9 cellular contexts compared by ENCODE assay signal in genomic region chr19:48844472-48844871, GRCh38. TPM values are rescaled to one million over a fixed set of nuclear protein-coding genes. Genes with fewer than 3 reads are reported as not detected.
DNase-seq lines count a peak whose midpoint lies in the region; ATAC-seq and TF ChIP-seq lines count a peak whose summit lies in the region.
"Had no signal": no experiment of that assay in that cellular context is flagged by ENCODE, and none has a peak within 500 bp of the region (broad histone marks: within the 10 kb centered on the region; RNA-seq: fewer than 3 reads in every experiment).

No MANE protein-coding gene starts in this region.

- no peaks in the 10 kb centered on the region for H3K27me3 ChIP-seq in HCT116 (ENCODE audit: insufficient read depth, low read length)
- no peaks in the 10 kb centered on the region for H3K27me3 ChIP-seq in SJCRH30
- no peaks in the 10 kb centered on the region for H3K27me3 ChIP-seq in MM.1S (replicated peaks; ENCODE audit: insufficient read depth, low read length)

- H3K9me3 ChIP-seq in HCT116 (ENCODE audit: control insufficient read depth in 1 of 2, insufficient read depth in 1 of 2, low read depth in 1 of 2, low read length in 2 of 2) (no peaks in the 10 kb centered on the region), SJCRH30 (replicated peaks) (no peaks in the 10 kb centered on the region), MM.1S (replicated peaks; ENCODE audit: insufficient read depth, low read length) (no peaks in the 10 kb centered on the region)

- H3K36me3 ChIP-seq in HCT116 (ENCODE audit: control insufficient read depth in 1 of 2, insufficient read depth in 2 of 2, low read length in 2 of 2), result 0 out of 4 replicates have a peak, but pooled peaks cover 0 to 4% of the 10 kb centered on the region in 2 experiments
- peaks cover 23% of the 10 kb centered on the region for H3K36me3 ChIP-seq in SJCRH30
- no peaks in the 10 kb centered on the region for H3K36me3 ChIP-seq in MM.1S (replicated peaks; ENCODE audit: insufficient read depth, low read length)

- H3K79me2 ChIP-seq in HCT116 (ENCODE audit: insufficient read depth, low read length), result no peaks in the 10 kb centered on the region
- H3K79me2 ChIP-seq in MM.1S (ENCODE audit: low read length), result no peaks in the 10 kb centered on the region

- H3K9me2 ChIP-seq in HCT116 (ENCODE audit: insufficient read depth) (no peaks in the 10 kb centered on the region), MM.1S (replicated peaks; ENCODE audit: insufficient read depth, low read length) (no peaks in the 10 kb centered on the region)

- POLR2A ChIA-PET in HCT116 (lab: Charles Lee), result interaction anchor here (0.5 to 1.9 kb wide), 7 partner anchors 28 to 225 kb away, joined by 3 to 6 read pairs (median 4); partner anchors contain the start of genes PPP1R15A and SPHK2

- H3K4me3 ChIP-seq in HCT116 (replicated peaks in 1 of 2; ENCODE audit: low read depth in 1 of 2, low read length in 2 of 2), result no peak overlapping the region
- H3K4me3 ChIP-seq in SJCRH30, result no peak overlapping the region
- H3K4me3 ChIP-seq in MM.1S (ENCODE audit: low read length), result no peak overlapping the region

- H2AFZ ChIP-seq in HCT116 (ENCODE audit: low read depth, low read length, poor library complexity, severe bottlenecking) (no peak overlapping the region), MM.1S (ENCODE audit: low read length) (no peak overlapping the region)

- ATAC-seq in HCT116, result peak; percentile 77
- no peak for ATAC-seq in HG02852 (IDR thresholded peaks at IDR 0.05; ENCODE audit: unreplicated experiment)
- ATAC-seq: right cardiac atrium had no signal

- TF ChIP-seq POLR2A in HCT116 (IDR thresholded peaks at IDR 0.05; ENCODE audit: borderline replicate concordance, extremely low read depth, insufficient read depth, insufficient read length), result no peak

- peaks cover 10% of the 10 kb centered on the region; the same call in 1 of the 2 replicates for H3F3A ChIP-seq in MM.1S (ENCODE audit: insufficient read depth, low read length)

- BruUV-seq in HCT116 (replicated peaks; lab: Mats Ljungman, UMichigan), result no TSS peak

- no peak for TF ChIP-seq RAD21 in HCT116 (IDR thresholded peaks at IDR 0.05; ENCODE audit: low read depth)

- DNase-seq in HCT116 (ENCODE audit: low read depth, low spot score), result peak; percentile 67
- peak; percentile 30 to 60 for DNase-seq in SJCRH30
- DNase-seq in islet precursor cell, result peak; percentile 67
- no peak for DNase-seq in NCI-H1048 (lab: John Stamatoyannopoulos, UW)
- DNase-seq in MM.1S, result no peak
- DNase-seq: NCI-H1694 treated with DMSO at 0.1 percent for 48 hours, right cardiac atrium had no signal

- H3K4me1 ChIP-seq in HCT116 (ENCODE audit: control insufficient read depth in 1 of 2, insufficient read depth in 2 of 2, low read length in 2 of 2) (peaks cover 0 to 5% of the 10 kb centered on the region in 2 experiments; a peak in 1 of 4 replicates), SJCRH30 (no peaks in the 10 kb centered on the region), MM.1S (ENCODE audit: low read length) (peaks cover 8% of the 10 kb centered on the region)

- H3K27ac ChIP-seq in HCT116 (ENCODE audit: low read depth, low read length) (no peak overlapping the region), SJCRH30 (no peak overlapping the region), MM.1S (ENCODE audit: low read length) (no peak overlapping the region)
- H3K27ac ChIP-seq: VCaP had no signal

- CTCF ChIA-PET in HCT116 (lab: Charles Lee), result interaction anchor here (0.6 to 1.6 kb wide), 9 partner anchors 8 to 149 kb away, joined by 3 to 8 read pairs (median 3); partner anchors contain the start of genes GYS1, HSD17B14, NUCB1 and PPP1R15A

- intact Hi-C loops in HCT116 (cut with micrococcal nuclease), result no loop called here

- H3K4me2 ChIP-seq in HCT116 (ENCODE audit: low read length) (no peak overlapping the region), MM.1S (ENCODE audit: low read depth, low read length) (no peak overlapping the region)

- H4K20me1 ChIP-seq in HCT116 (ENCODE audit: insufficient read depth) (no peaks in the 10 kb centered on the region), MM.1S (ENCODE audit: insufficient read depth, low read length) (no peaks in the 10 kb centered on the region)

- no peak overlapping the region for H3K9ac ChIP-seq in HCT116 (ENCODE audit: low read length)
- no peak overlapping the region for H3K9ac ChIP-seq in MM.1S (ENCODE audit: low read length)

- RAD21 ChIA-PET in HCT116 (lab: Charles Lee; ENCODE audit: low non-redundant PET in 1 of 2, low total read pairs in 2 of 2, uncharacterized antibody in 2 of 2, unreplicated experiment in 2 of 2), result interaction anchor here in 1 of 2 experiments (0.6 kb wide), 1 partner anchor 132 kb away, joined by 3 read pairs; no protein-coding TSS in a partner anchor

- TF ChIP-seq CTCF in HCT116 (IDR thresholded peaks at IDR 0.05 in 2 of 3, conservative IDR thresholded peaks at IDR 0.05 in 1 of 3; ENCODE audit: borderline replicate concordance in 1 of 3, insufficient read depth in 1 of 3, low read depth in 2 of 3, low read length in 2 of 3) (peak in 1 of 3 experiments; percentile 26; a peak in 3 of 6 replicates), MM.1S (IDR thresholded peaks at IDR 0.05; ENCODE audit: low read length) (no peak)

TF ChIP-seq in HCT116, 20 proteins besides CTCF, POLR2A, EP300 and RAD21:
- TF ChIP-seq ZBTB33 (IDR thresholded peaks at IDR 0.05; ENCODE audit: extremely low read depth, insufficient replicate concordance, low read length), result no peak
- TF ChIP-seq FOSL1 (IDR thresholded peaks at IDR 0.05; ENCODE audit: low read depth), result no peak
- no peak for TF ChIP-seq YY1 (IDR thresholded peaks at IDR 0.05; ENCODE audit: extremely low read depth, insufficient replicate concordance, low read depth, low read length)
- TF ChIP-seq JUND (IDR thresholded peaks at IDR 0.05), result no peak
- TF ChIP-seq SP1 (IDR thresholded peaks at IDR 0.05; ENCODE audit: low read depth), result 0 out of 2 replicates have a peak, but pooled peaks have one; percentile 21
- TF ChIP-seq ZNF274 (IDR thresholded peaks at IDR 0.05; ENCODE audit: low read depth, low read length), result no peak

RNA-seq across cellular contexts. Expression of gene HSD17B14, which starts 8.2 kb away (rescaled TPM):
- total RNA-seq in HCT116 (2021; ENCODE audit: unreplicated experiment), result 3.9 TPM
- polyA plus RNA-seq in HCT116 (2012), result 2.6 and 3.8 TPM in 2 replicates
- total RNA-seq in SJCRH30 (2014; rRNA removed; shearing (Covaris generic)), result not detected in 2 replicates

RNA-seq across cellular contexts. Expression of gene PLEKHA4, which starts 23.9 kb away (rescaled TPM):
- 20.4 TPM for total RNA-seq in HCT116 (2021; ENCODE audit: unreplicated experiment)
- polyA plus RNA-seq in HCT116 (2012), result 14.2 and 14.7 TPM in 2 replicates
- total RNA-seq in SJCRH30 (2014; rRNA removed; shearing (Covaris generic)), result 19.3 and 26.6 TPM in 2 replicates

RNA-seq across cellular contexts. Expression of gene PPP1R15A, which starts 27.7 kb away (rescaled TPM):
- 50.3 TPM for total RNA-seq in HCT116 (2021; ENCODE audit: unreplicated experiment)
- 105 and 164 TPM in 2 replicates for polyA plus RNA-seq in HCT116 (2012)
- total RNA-seq in SJCRH30 (2014; rRNA removed; shearing (Covaris generic)), result 11.1 and 12.5 TPM in 2 replicates

RNA-seq across cellular contexts. Expression of gene BCAT2, which starts 33.6 kb away (rescaled TPM):
- 66.1 TPM for total RNA-seq in HCT116 (2021; ENCODE audit: unreplicated experiment)
- 62.0 and 68.6 TPM in 2 replicates for polyA plus RNA-seq in HCT116 (2012)
- total RNA-seq in SJCRH30 (2014; rRNA removed; shearing (Covaris generic)), result 31.7 and 36.0 TPM in 2 replicates

RNA-seq across cellular contexts. Expression of gene TULP2, which starts 54.1 kb away (rescaled TPM):
- not detected for total RNA-seq in HCT116 (2021; ENCODE audit: unreplicated experiment)
- polyA plus RNA-seq in HCT116 (2012), result 0.04 and 0.10 TPM in 2 replicates
- not detected in 2 replicates for total RNA-seq in SJCRH30 (2014; rRNA removed; shearing (Covaris generic))

Comparison
In these comparisons a context has a peak if more than half of its experiments do, and no peak if none do; other contexts are left out.
1. DNase-seq: peak in HCT116 (single experiment), SJCRH30 (2 of 2) and islet precursor cell (single experiment); none in NCI-H1048 (single experiment) and MM.1S (single experiment).